19 cellular contexts compared by ENCODE assay signal in genomic region chr12:27469161-27469560, GRCh38. TPM values are rescaled to one million over a fixed set of nuclear protein-coding genes. Genes with fewer than 3 reads are reported as not detected.
DNase-seq lines count a peak whose midpoint lies in the region; ATAC-seq and TF ChIP-seq lines count a peak whose summit lies in the region.
"Had no signal": no experiment of that assay in that cellular context is flagged by ENCODE, and none has a peak within 500 bp of the region (broad histone marks: within the 10 kb centered on the region; RNA-seq: fewer than 3 reads in every experiment).

No MANE protein-coding gene starts in this region.

- H3K9me3 ChIP-seq in mammary epithelial cell (replicated peaks; ENCODE audit: insufficient read depth, low read length) (no peaks in the 10 kb centered on the region), breast epithelium (no peaks in the 10 kb centered on the region), DND-41 (ENCODE audit: insufficient read depth, low read length, severe bottlenecking) (no peaks in the 10 kb centered on the region)
- H3K9me3 ChIP-seq: BE2C had no signal

- TF ChIP-seq CTCF in mammary epithelial cell (conservative IDR thresholded peaks at IDR 0.05 in 1 of 2, IDR thresholded peaks at IDR 0.05 in 1 of 2; ENCODE audit: extremely low read depth in 1 of 2, insufficient read depth in 1 of 2, low read depth in 1 of 2, low read length in 2 of 2) (no peak), breast epithelium (IDR thresholded peaks at IDR 0.05) (no peak), DND-41 (IDR thresholded peaks at IDR 0.05; ENCODE audit: borderline replicate concordance, extremely low read depth, low read length, poor library complexity, severe bottlenecking) (no peak)

- no peak overlapping the region for H3K4me3 ChIP-seq in mammary epithelial cell (replicated peaks in 1 of 3; ENCODE audit: insufficient read depth in 1 of 3, low read depth in 2 of 3, low read length in 3 of 3)
- no peak overlapping the region for H3K4me3 ChIP-seq in breast epithelium
- no peak overlapping the region for H3K4me3 ChIP-seq in DND-41 (ENCODE audit: low read depth in 1 of 2, low read length in 2 of 2)
- H3K4me3 ChIP-seq: GM12878 had no signal

- CTCF ChIA-PET in mammary epithelial cell (lab: Charles Lee; ENCODE audit: low non-redundant PET), result no interaction called here

- H3K4me2 ChIP-seq in mammary epithelial cell (ENCODE audit: insufficient read depth, low read depth, low read length) (no peak overlapping the region), DND-41 (ENCODE audit: insufficient read depth, low read length) (no peak overlapping the region)

- H3K4me1 ChIP-seq in mammary epithelial cell (ENCODE audit: insufficient read depth, low read length) (peaks cover 8% of the 10 kb centered on the region), breast epithelium (no peaks in the 10 kb centered on the region), DND-41 (ENCODE audit: insufficient read depth, low read length) (no peaks in the 10 kb centered on the region)
- H3K4me1 ChIP-seq: BE2C had no signal

- H3K27ac ChIP-seq in mammary epithelial cell (ENCODE audit: insufficient read depth, low read depth, low read length) (no peak overlapping the region), breast epithelium (no peak overlapping the region), DND-41 (ENCODE audit: low read length) (no peak overlapping the region)

- DNase-seq in mammary epithelial cell, result no peak
- DNase-seq in breast epithelium (ENCODE audit: low spot score in 2 of 2), result no peak
- no peak for DNase-seq in DND-41
- peak; percentile 32 for DNase-seq in medulla oblongata (ENCODE audit: extremely low spot score)
- no peak for DNase-seq in central memory CD4-positive, alpha-beta T cell
- DNase-seq in LoVo (ENCODE audit: low spot score), result no peak
- DNase-seq: ACHN; BE2C; Calu3; CD4-positive, alpha-beta memory T cell; DMS79 treated with DMSO at 0.1 percent for 48 hours; EL; H9 had no signal

- BruUV-seq in mammary epithelial cell (replicated peaks; lab: Mats Ljungman, UMichigan), result no TSS peak

- peak overlapping the region; percentile 35 for H2AFZ ChIP-seq in mammary epithelial cell (ENCODE audit: low read depth, low read length)
- no peak overlapping the region for H2AFZ ChIP-seq in DND-41 (ENCODE audit: low read depth, low read length)

- dilution Hi-C loops in mammary epithelial cell (cut with HindIII; ENCODE audit: low sequenced_read_pairs), result no loop called here

- in situ Hi-C loops in mammary epithelial cell (cut with MboI; ENCODE audit: low sequenced_read_pairs in 2 of 2), result no loop called here

- no peak overlapping the region for H3K9ac ChIP-seq in mammary epithelial cell (ENCODE audit: insufficient read depth, low read length)
- no peak overlapping the region for H3K9ac ChIP-seq in DND-41 (ENCODE audit: low read depth, low read length)

- TF ChIP-seq POLR2A in breast epithelium (IDR thresholded peaks at IDR 0.05), result no peak

- ATAC-seq in DND-41 (ENCODE audit: insufficient read depth, low read depth), result peak; percentile 48; the same call in 1 of the 3 replicates
- no peak for ATAC-seq in GM21737 (IDR thresholded peaks at IDR 0.05; ENCODE audit: unreplicated experiment)
- ATAC-seq: GM12878, HepG2 had no signal

- H4K20me1 ChIP-seq in mammary epithelial cell (ENCODE audit: insufficient read depth, low read length) (no peaks in the 10 kb centered on the region), DND-41 (ENCODE audit: insufficient read depth, low read length) (no peaks in the 10 kb centered on the region)

- intact Hi-C loops in mammary epithelial cell (cut with micrococcal nuclease) (no loop called here), breast epithelium (cut with DNase I; ENCODE audit: low total_unique reads) (loop anchor here (5.0 kb wide), 1 partner anchor 1963 kb away; no protein-coding TSS in a partner anchor)

- H3K79me2 ChIP-seq in mammary epithelial cell (ENCODE audit: insufficient read depth, low read length), result no peaks in the 10 kb centered on the region
- H3K79me2 ChIP-seq in DND-41 (ENCODE audit: insufficient read depth, low read length), result no peaks in the 10 kb centered on the region

- H3K27me3 ChIP-seq in mammary epithelial cell (ENCODE audit: insufficient read depth, low read length) (no peaks in the 10 kb centered on the region), breast epithelium (no peaks in the 10 kb centered on the region), DND-41 (ENCODE audit: insufficient read depth, low read length, poor library complexity) (peaks cover 5% of the 10 kb centered on the region)
- H3K27me3 ChIP-seq: BE2C had no signal

- 20% methylated on average over 1 of the region's 1 CpG for WGBS in mammary epithelial cell (ENCODE audit: low coverage, missing lambda C conversion rate)

- H3K36me3 ChIP-seq in mammary epithelial cell (ENCODE audit: insufficient read depth, low read length) (no peaks in the 10 kb centered on the region), breast epithelium (no peaks in the 10 kb centered on the region), DND-41 (ENCODE audit: insufficient read depth, low read length) (no peaks in the 10 kb centered on the region)
- H3K36me3 ChIP-seq: BE2C had no signal

RNA-seq across cellular contexts. Expression of gene SMCO2, which starts 22.6 kb away (rescaled TPM):
- total RNA-seq in mammary epithelial cell (under 1 TPM in 1 of 2 donors, not detected in 1; 0.28 TPM), breast epithelium (not detected)
- polyA plus RNA-seq in mammary epithelial cell, result 0.07 TPM
- not detected for polyA minus RNA-seq in mammary epithelial cell
- total RNA-seq: CD4-positive, alpha-beta memory T cell; G401; HepG2 had no signal
- polyA plus RNA-seq: CD14-positive monocyte; CD4-positive, alpha-beta memory T cell; IgD-negative memory B cell had no signal

RNA-seq across cellular contexts. Expression of gene PPFIBP1, which starts 54.8 kb away (rescaled TPM):
- 100 to 1,000 TPM; 114 to 136 TPM for total RNA-seq in mammary epithelial cell
- polyA plus RNA-seq in mammary epithelial cell, result 41.2 TPM
- polyA minus RNA-seq in mammary epithelial cell, result 266 TPM
- total RNA-seq in breast epithelium, result 10 to 100 TPM; 34.4 to 86.5 (median 84.0) TPM
